25 cellular contexts compared by ENCODE assay signal in genomic region chr1:239232921-239233320, GRCh38.
"Had no signal": no experiment of that assay in that cellular context is flagged by ENCODE, and none has a peak within 500 bp of the region (broad histone marks: within the 10 kb centered on the region; RNA-seq: fewer than 3 reads in every experiment).

No MANE protein-coding gene starts in this region.

- H3K27me3 ChIP-seq: hepatocyte, left lung, ovary, right atrium auricular region, right lobe of liver, tibial nerve, upper lobe of left lung, vagina had no signal

- ATAC-seq: left cardiac atrium; naive thymus-derived CD4-positive, alpha-beta T cell; natural killer cell treated with Interleukin-12 subunit alpha and Interleukin-12 subunit beta and Interleukin-15 and Interleukin-18, amount 100 ng/mL, for 72 hours; stimulated activated memory B cell treated with anti-CD40 and anti-IgM and Interleukin-4, amounts not matched to agents 10 μg/mL and 1 μg/mL and 100 μg/mL, for 72 hours; stimulated activated naive CD8-positive, alpha-beta T cell treated with anti-CD3 and anti-CD28 coated beads, Interleukin-15, amount 100 ng/mL, for 72 hours had no signal

- H3K4me2 ChIP-seq: hepatocyte, smooth muscle cell had no signal

- H3K36me3 ChIP-seq: left lung, lower lobe of right lung, ovary, right atrium auricular region, right lobe of liver, tibial nerve, upper lobe of left lung, vagina had no signal

- H3K4me1 ChIP-seq: left lung, lower lobe of right lung, right atrium auricular region, right lobe of liver, tibial nerve, upper lobe of left lung, vagina had no signal

- DNase-seq: kidney glomerular epithelial cell; left cardiac atrium; left lung; lower lobe of right lung; mammary epithelial cell; mesenchymal stem cell; naive thymus-derived CD4-positive, alpha-beta T cell; ovary; right lobe of liver; stimulated activated CD4-positive, alpha-beta T cell treated with anti-CD3 and anti-CD28 coated beads, Interleukin-1b, Interleukin-23, amount 100 ng/mL, for 48 hours; stimulated activated CD4-positive, alpha-beta T cell treated with anti-CD3 and anti-CD28 coated beads, Interleukin-2, amount 100 ng/mL, for 48 hours; stimulated activated CD4-positive, alpha-beta T cell treated with anti-CD3 and anti-CD28 coated beads, Interleukin-4, amount 100 ng/mL, for 4 hours; stimulated activated CD8-positive, alpha-beta memory T cell treated with anti-CD3 and anti-CD28 coated beads, Interleukin-4, amount 100 ng/mL, for 48 hours; stimulated activated naive CD4-positive, alpha-beta T cell treated with Interleukin-2 at 50 U/mL for 16 hours; stimulated activated naive CD8-positive, alpha-beta T cell treated with anti-CD3 and anti-CD28 coated beads, Interleukin-15, amount 100 ng/mL, for 72 hours; substantia nigra had no signal

- H3K79me2 ChIP-seq: hepatocyte had no signal

- H3K9me3 ChIP-seq: left lung, lower lobe of right lung, ovary, right atrium auricular region, right lobe of liver, tibial nerve, upper lobe of left lung, vagina had no signal

- FAIRE-seq: keratinocyte had no signal

- H3K4me3 ChIP-seq: hepatocyte, left lung, lower lobe of right lung, ovary, right atrium auricular region, right lobe of liver, smooth muscle cell, tibial nerve, upper lobe of left lung, vagina had no signal

- H2AFZ ChIP-seq: hepatocyte had no signal

- H3K27ac ChIP-seq: hepatocyte, left lung, lower lobe of right lung, ovary, right atrium auricular region, right lobe of liver, tibial nerve, upper lobe of left lung, vagina had no signal
